8 cellular contexts compared by ENCODE assay signal in the genomic region with DNA sequence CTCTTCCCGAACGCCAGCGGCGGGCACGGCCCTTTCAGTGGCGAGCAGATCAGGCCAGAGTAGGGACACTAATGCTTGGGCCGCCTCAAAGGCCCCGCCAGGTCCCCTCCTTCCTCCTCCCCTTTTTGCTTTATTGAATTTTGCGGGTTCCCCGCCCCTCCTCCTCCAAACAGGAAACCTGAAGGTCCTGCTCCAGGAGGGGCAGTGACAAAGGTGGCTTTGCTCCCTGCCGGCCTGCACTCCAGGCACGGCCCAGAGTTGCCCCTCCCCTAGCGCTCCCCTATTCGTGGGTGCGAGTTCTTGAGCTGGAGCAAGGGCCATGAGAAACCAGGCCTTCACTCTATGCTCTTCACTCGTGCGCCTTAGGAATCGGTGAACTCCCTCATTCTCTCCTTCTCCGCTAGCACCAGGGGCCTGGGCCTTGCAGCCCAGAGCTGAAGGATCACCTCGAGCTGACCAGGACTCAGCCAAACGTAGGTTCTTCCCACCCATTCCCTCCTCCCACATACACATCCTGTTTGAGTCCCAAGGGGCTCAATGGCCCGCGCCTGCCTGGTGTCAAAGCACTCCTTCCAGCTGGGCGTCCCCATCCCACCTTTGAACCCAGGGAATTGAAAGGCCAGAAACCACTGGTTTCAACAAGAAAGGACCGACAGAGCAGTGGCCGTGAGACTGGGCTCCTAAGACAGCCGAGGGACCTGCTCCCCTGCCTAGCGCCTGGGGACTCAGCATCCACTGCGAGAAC. TPM values are rescaled to one million over a fixed set of nuclear protein-coding genes. Genes with fewer than 3 reads are reported as not detected.
DNase-seq lines count a peak whose midpoint lies in the region; ATAC-seq and TF ChIP-seq lines count a peak whose summit lies in the region.

No MANE protein-coding gene starts in this region.

- DNase-seq in A673 (ENCODE audit: low spot score) (no peak), HK-2 (ENCODE audit: unreplicated experiment) (peak; percentile 70), breast epithelium (ENCODE audit: low spot score in 2 of 2) (peak; percentile 41 to 77), naive B cell (no peak), NCI-H2029 (lab: John Stamatoyannopoulos, UW) (no peak), foreskin fibroblast (no peak), NCI-H2196 treated with DMSO at 0.1 percent for 48 hours (lab: John Stamatoyannopoulos, UW; ENCODE audit: unreplicated experiment) (no peak)
- no peak for DNase-seq in stimulated activated CD4-positive, alpha-beta T cell treated with anti-CD3 and anti-CD28 coated beads, Interleukin-4, amount 100 ng/mL, for 4 hours

- H3K27me3 ChIP-seq in A673 (replicated peaks; ENCODE audit: insufficient read depth, low read depth, low read length, poor library complexity) (peaks cover 94% of the 10 kb centered on the region), breast epithelium (peaks cover 4 to 37% of the 10 kb centered on the region in 2 donors)

- H3K9me3 ChIP-seq in A673 (ENCODE audit: low read depth, low read length, poor library complexity, severe bottlenecking) = no peaks in the 10 kb centered on the region
- no peaks in the 10 kb centered on the region for H3K9me3 ChIP-seq in breast epithelium

- H3K4me3 Mint-ChIP-seq in naive B cell = peak overlapping the region; percentile 70 to 85 (median 76)

- intact Hi-C loops in A673 (cut with micrococcal nuclease; ENCODE audit: unreplicated experiment) = no loop called here
- intact Hi-C loops in breast epithelium (cut with DNase I; ENCODE audit: low total_unique reads) = loop anchor here (5.0 kb wide), 2 partner anchors 529 to 776 kb away; no protein-coding TSS in a partner anchor

- H3K27ac Mint-ChIP-seq in naive B cell = peak overlapping the region in 2 of 6 donors; percentile 54 to 80

- H3K4me3 ChIP-seq in A673 (ENCODE audit: low read depth, low read length, poor library complexity, severe bottlenecking) (peak overlapping the region; percentile 24), breast epithelium (peak overlapping the region; percentile 51 to 80 (median 75)), foreskin fibroblast (ENCODE audit: low read depth in 1 of 2, low read length in 2 of 2) (peak overlapping the region in 1 of 2 donors; percentile 4)

- TF ChIP-seq POLR2A in breast epithelium (IDR thresholded peaks at IDR 0.05) = peak; percentile 41

- no TSS peak for BruUV-seq in A673 (replicated peaks; lab: Mats Ljungman, UMichigan)

- POLR2A ChIA-PET in A673 (lab: Charles Lee; ENCODE audit: low non-redundant PET) = no interaction called here

- TF ChIP-seq CTCF in A673 (conservative IDR thresholded peaks at IDR 0.05; ENCODE audit: low read depth, low read length) (no peak), breast epithelium (IDR thresholded peaks at IDR 0.05) (no peak), foreskin fibroblast (IDR thresholded peaks at IDR 0.05; ENCODE audit: low read depth, low read length) (no peak)

- CTCF ChIA-PET in A673 (lab: Charles Lee) = no interaction called here

- H3K36me3 ChIP-seq in A673 (ENCODE audit: insufficient read depth, low read length, poor library complexity, severe bottlenecking) (no peaks in the 10 kb centered on the region), breast epithelium (no peaks in the 10 kb centered on the region)

- peaks cover 60 to 73% (median 67%) of the 10 kb centered on the region in 3 donors for H3K27me3 Mint-ChIP-seq in naive B cell

- peaks cover 0 to 13% of the 10 kb centered on the region in 2 donors for H3K36me3 Mint-ChIP-seq in naive B cell

- peaks cover 29 to 40% (median 36%) of the 10 kb centered on the region in 3 donors for H3K4me1 Mint-ChIP-seq in naive B cell

- ATAC-seq in naive B cell (ENCODE audit: low read depth in 2 of 2) = no peak

- no peak overlapping the region for H3K27ac ChIP-seq in A673 (ENCODE audit: low read depth, low read length, poor library complexity, severe bottlenecking)
- peak overlapping the region; percentile 95 to 96 for H3K27ac ChIP-seq in breast epithelium

- peaks cover 13% of the 10 kb centered on the region for H3K4me1 ChIP-seq in A673 (ENCODE audit: insufficient read depth, low read length, poor library complexity, severe bottlenecking)
- peaks cover 0 to 9% of the 10 kb centered on the region in 2 donors for H3K4me1 ChIP-seq in breast epithelium

- H3K9me3 Mint-ChIP-seq in naive B cell = peaks cover 0 to 11% (median 2%) of the 10 kb centered on the region in 7 donors

RNA-seq across cellular contexts. Expression of a gene that starts 0.6 kb away (rescaled TPM):
- total RNA-seq in A673 (2021) (not detected in 2 replicates), breast epithelium (10 to 100 TPM in 1 of 3 donors, 1 to 10 TPM in 2; 7.9 to 16.0 (median 9.0) TPM)
- not detected for polyA plus RNA-seq in naive B cell (ENCODE audit: low read depth in 6 of 6)

RNA-seq across cellular contexts. Expression of a gene that starts 4.2 kb away (rescaled TPM):
- total RNA-seq in A673 (2021) (not detected in 2 replicates), breast epithelium (1 to 10 TPM; 4.5 to 6.4 (median 4.6) TPM)
- polyA plus RNA-seq in naive B cell (ENCODE audit: low read depth in 6 of 6) = not detected

RNA-seq across cellular contexts. Expression of a gene that starts 4.7 kb away (rescaled TPM):
- total RNA-seq in A673 (2021) = not detected in 2 replicates
- 10 to 100 TPM; 11.5 to 48.7 (median 22.6) TPM for total RNA-seq in breast epithelium
- not detected for polyA plus RNA-seq in naive B cell (ENCODE audit: low read depth in 6 of 6)

RNA-seq across cellular contexts. Expression of a gene that starts 8.3 kb away (rescaled TPM):
- total RNA-seq in A673 (2021) (0.56 and 1.5 TPM in 2 replicates), breast epithelium (1 to 10 TPM; 4.6 to 8.8 (median 6.2) TPM)
- not detected for polyA plus RNA-seq in naive B cell (ENCODE audit: low read depth in 6 of 6)

RNA-seq across cellular contexts. Expression of a gene that starts 17.1 kb away (rescaled TPM):
- not detected in 2 replicates for total RNA-seq in A673 (2021)
- total RNA-seq in breast epithelium = 10 to 100 TPM in 1 of 3 donors, 1 to 10 TPM in 2; 7.5 to 18.4 (median 9.0) TPM
- polyA plus RNA-seq in naive B cell (ENCODE audit: low read depth in 6 of 6) = not detected

Comparison
In these comparisons a context has a peak if more than half of its experiments do, and no peak if none do; other contexts are left out.
1. DNase-seq: peak in HK-2 (single experiment) and breast epithelium (2 of 2); none in A673 (single experiment), naive B cell (single experiment), NCI-H2029 (single experiment), foreskin fibroblast (0 of 2), stimulated activated CD4-positive, alpha-beta T cell treated with anti-CD3 and anti-CD28 coated beads, Interleukin-4, amount 100 ng/mL, for 4 hours (0 of 2) and NCI-H2196 treated with DMSO at 0.1 percent for 48 hours (single experiment).
2. RNA of a gene that starts 4.7 kb away (total RNA-seq): 11.5 to 48.7 TPM in breast epithelium; not detected in A673; every median in the first group is over 10 times any median in the second.